14 cellular contexts compared by ENCODE assay signal in genomic region chr17:5254903-5255521, GRCh38. TPM values are rescaled to one million over a fixed set of nuclear protein-coding genes. Genes with fewer than 3 reads are reported as not detected.
DNase-seq lines count a peak whose midpoint lies in the region; ATAC-seq lines count a peak whose summit lies in the region.
"Had no signal": no experiment of that assay in that cellular context is flagged by ENCODE, and none has a peak within 500 bp of the region (broad histone marks: within the 10 kb centered on the region; RNA-seq: fewer than 3 reads in every experiment).

No MANE protein-coding gene starts in this region.

- H3K9me3 ChIP-seq in mesodermal cell (ENCODE audit: control insufficient read depth, low read length), result no peaks in the 10 kb centered on the region
- no peaks in the 10 kb centered on the region for H3K9me3 ChIP-seq in effector memory CD4-positive, alpha-beta T cell (ENCODE audit: control insufficient read depth, low read length)

- peaks cover 7% of the 10 kb centered on the region for H3K4me1 ChIP-seq in mesodermal cell (ENCODE audit: control insufficient read depth, insufficient read depth, low read length, poor library complexity, severe bottlenecking)
- no peaks in the 10 kb centered on the region for H3K4me1 ChIP-seq in effector memory CD4-positive, alpha-beta T cell (ENCODE audit: control insufficient read depth, insufficient read depth, low read length, poor library complexity, severe bottlenecking)

- peak overlapping the region; percentile 7 for H3K27ac ChIP-seq in mesodermal cell (ENCODE audit: low read depth, low read length, severe bottlenecking)
- H3K27ac ChIP-seq in effector memory CD4-positive, alpha-beta T cell (ENCODE audit: insufficient read depth, low read length, poor library complexity, severe bottlenecking), result no peak overlapping the region
- H3K27ac ChIP-seq: RWPE1, VCaP had no signal

- 89 to 90% methylated on average over 4 to 5 of the region's 5 CpGs for WGBS in mesodermal cell (ENCODE audit: insufficient coverage in 2 of 2), 2 experiments

- DNase-seq in ELF-1 (ENCODE audit: low read depth, low spot score) (peak; percentile 67), SKM-1 treated with dmso at 0.1 percent for 144 hours (lab: John Stamatoyannopoulos, UW; ENCODE audit: unreplicated experiment) (peak; percentile 39), NCI-H1417 (lab: John Stamatoyannopoulos, UW) (no peak)
- no peak for DNase-seq in effector memory CD4-positive, alpha-beta T cell
- DNase-seq in stimulated activated CD4-positive, alpha-beta T cell treated with anti-CD3 and anti-CD28 coated beads, Interleukin-2, amount 100 ng/mL, for 48 hours, result no peak
- DNase-seq: natural killer cell, small intestine had no signal

- H3K36me3 ChIP-seq in mesodermal cell (ENCODE audit: control insufficient read depth, insufficient read depth, low read length), result no peaks in the 10 kb centered on the region
- H3K36me3 ChIP-seq in effector memory CD4-positive, alpha-beta T cell (ENCODE audit: control insufficient read depth, insufficient read depth, low read length), result no peaks in the 10 kb centered on the region

- H3K27me3 ChIP-seq in effector memory CD4-positive, alpha-beta T cell (replicated peaks; ENCODE audit: control insufficient read depth, insufficient read depth, low read length, poor library complexity, severe bottlenecking), result no peaks in the 10 kb centered on the region

- peak; percentile 73 for ATAC-seq in HG03108 (IDR thresholded peaks at IDR 0.05; ENCODE audit: unreplicated experiment)
- no peak for ATAC-seq in HG03469 (IDR thresholded peaks at IDR 0.05; ENCODE audit: unreplicated experiment)
- ATAC-seq: activated T-helper 17 cell treated with anti-CD3 and anti-CD28 coated beads, Interleukin-2, amount 50 U/mL, for 72 hours; esophagus mucosa; natural killer cell had no signal

- no peak overlapping the region for H3K4me3 ChIP-seq in mesodermal cell (ENCODE audit: extremely low read depth, insufficient read depth, low read length, poor library complexity, severe bottlenecking)
- H3K4me3 ChIP-seq in effector memory CD4-positive, alpha-beta T cell (ENCODE audit: insufficient read depth, low read depth, low read length, poor library complexity, severe bottlenecking), result no peak overlapping the region

RNA-seq across cellular contexts. Expression of gene SCIMP, which starts 20.4 kb away (rescaled TPM):
- polyA plus RNA-seq in mesodermal cell (2013, experiment 1 of 2), result not detected
- polyA plus RNA-seq in mesodermal cell (2013, experiment 2 of 2), result not detected

RNA-seq across cellular contexts. Expression of gene RABEP1, which starts 27.1 kb away (rescaled TPM):
- polyA plus RNA-seq in mesodermal cell (2013, experiment 1 of 2), result 40.1 TPM
- polyA plus RNA-seq in mesodermal cell (2013, experiment 2 of 2), result 42.5 TPM

Comparison
In these comparisons a context has a peak if more than half of its experiments do, and no peak if none do; other contexts are left out.
1. DNase-seq: peak in ELF-1 (single experiment) and SKM-1 treated with dmso at 0.1 percent for 144 hours (single experiment); none in effector memory CD4-positive, alpha-beta T cell (0 of 3), NCI-H1417 (0 of 3) and stimulated activated CD4-positive, alpha-beta T cell treated with anti-CD3 and anti-CD28 coated beads, Interleukin-2, amount 100 ng/mL, for 48 hours (0 of 2).